In the genomic region with DNA sequence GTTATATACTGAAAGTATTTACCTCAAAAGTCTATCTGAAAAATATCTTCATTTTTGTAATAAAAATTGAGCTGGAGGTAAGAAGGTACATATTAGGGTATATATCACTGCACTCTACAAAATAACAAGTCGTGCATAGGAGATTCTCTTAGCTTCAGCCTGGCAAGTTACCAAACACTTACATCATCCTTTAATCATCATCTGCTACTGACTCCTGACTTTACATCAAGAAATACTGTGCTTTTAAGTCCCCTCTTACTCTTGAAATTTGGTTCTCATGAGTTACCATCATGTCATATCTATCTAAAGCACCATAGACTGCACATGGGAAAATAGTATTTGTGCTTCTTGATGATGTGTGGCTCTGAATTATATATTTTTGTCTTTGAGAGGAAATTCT, we compare ENCODE assay signal across 9 cellular contexts. TPM values are rescaled to one million over a fixed set of nuclear protein-coding genes. Genes with fewer than 3 reads are reported as not detected.
DNase-seq lines count a peak whose midpoint lies in the region; TF ChIP-seq lines count a peak whose summit lies in the region.
"Had no signal": no experiment of that assay in that cellular context is flagged by ENCODE, and none has a peak within 500 bp of the region (broad histone marks: within the 10 kb centered on the region; RNA-seq: fewer than 3 reads in every experiment).

No MANE protein-coding gene starts in this region.

- no peak overlapping the region for H3K4me3 ChIP-seq in epithelial cell of esophagus (ENCODE audit: low read length)
- H3K4me3 ChIP-seq: SJSA1 had no signal

- peaks cover 21% of the 10 kb centered on the region for H3K4me1 Mint-ChIP-seq in osteocyte (ENCODE audit: unreplicated experiment)

- DNase-seq in Daoy (ENCODE audit: low read depth), result peak; percentile 77
- peak; percentile 16 for DNase-seq in NCI-H460 (ENCODE audit: extremely low read depth, low read depth)
- DNase-seq in epithelial cell of esophagus (ENCODE audit: low read depth), result peak; percentile 90
- no peak for DNase-seq in osteocyte (ENCODE audit: extremely low spot score, unreplicated experiment)
- DNase-seq in cortex of kidney (lab: John Stamatoyannopoulos, UW), result no peak
- no peak for DNase-seq in middle frontal gyrus (ENCODE audit: extremely low spot score, low spot score)
- DNase-seq in SKM-1 treated with dmso at 0.1 percent for 144 hours (lab: John Stamatoyannopoulos, UW; ENCODE audit: unreplicated experiment), result no peak
- DNase-seq in stimulated activated CD4-positive, alpha-beta T cell treated with anti-CD3 and anti-CD28 coated beads, Interleukin-4, amount 100 ng/mL, for 1 hour, result no peak

- H3K27me3 Mint-ChIP-seq in osteocyte (ENCODE audit: unreplicated experiment), result no peaks in the 10 kb centered on the region

- H3K9me3 Mint-ChIP-seq in osteocyte (ENCODE audit: unreplicated experiment), result peaks cover 22% of the 10 kb centered on the region

- H3K27ac Mint-ChIP-seq in osteocyte (ENCODE audit: unreplicated experiment), result peak overlapping the region; percentile 50

- no peak for TF ChIP-seq CTCF in epithelial cell of esophagus (IDR thresholded peaks at IDR 0.05; ENCODE audit: insufficient read depth, low read depth, low read length, missing control alignments)
- no peak for TF ChIP-seq CTCF in osteocyte (IDR thresholded peaks at IDR 0.05)

- H3K36me3 Mint-ChIP-seq in osteocyte (ENCODE audit: unreplicated experiment), result peaks cover 69% of the 10 kb centered on the region

- no peak overlapping the region for H3K4me3 Mint-ChIP-seq in osteocyte (ENCODE audit: unreplicated experiment)

RNA-seq across cellular contexts. Expression of a gene that starts 50.8 kb away (rescaled TPM):
- 2.5 and 3.6 TPM in 2 replicates for total RNA-seq in Daoy (2014; rRNA removed; shearing (Covaris generic))
- total RNA-seq in NCI-H460 (2014; rRNA removed; shearing (Covaris generic)), result 4.5 and 6.0 TPM in 2 replicates
- 15.0 and 16.2 TPM in 2 replicates for polyA plus RNA-seq in NCI-H460 (2014; cell fraction: nucleus; rRNA removed)
- total RNA-seq in osteocyte, result 11.3 and 14.1 TPM in 2 replicates

Comparison
In these comparisons a context has a peak if more than half of its experiments do, and no peak if none do; other contexts are left out.
1. DNase-seq: peak in Daoy (single experiment), NCI-H460 (single experiment) and epithelial cell of esophagus (single experiment); none in osteocyte (single experiment), cortex of kidney (single experiment), middle frontal gyrus (single experiment), SKM-1 treated with dmso at 0.1 percent for 144 hours (single experiment) and stimulated activated CD4-positive, alpha-beta T cell treated with anti-CD3 and anti-CD28 coated beads, Interleukin-4, amount 100 ng/mL, for 1 hour (single experiment).